In genomic region chr2:49154140-49154539, GRCh38 we compare ENCODE assay signal across 22 cellular contexts. TPM values are rescaled to one million over a fixed set of nuclear protein-coding genes. Genes with fewer than 3 reads are reported as not detected.
"Had no signal": no experiment of that assay in that cellular context is flagged by ENCODE, and none has a peak within 500 bp of the region (broad histone marks: within the 10 kb centered on the region; RNA-seq: fewer than 3 reads in every experiment).

TSS of gene FSHR (minus strand) at chr2:49154515. CDS start at chr2:49154417, 98 bp downstream.

- H3K36me3 Mint-ChIP-seq: natural killer cell, T-cell had no signal

- H3K4me3 ChIP-seq: adrenal gland, body of pancreas, mucosa of descending colon, prostate gland, right lobe of liver, spleen, upper lobe of right lung had no signal

- H3K9me3 Mint-ChIP-seq: central memory CD8-positive, alpha-beta T cell had no signal

- H3K4me3 Mint-ChIP-seq: central memory CD8-positive, alpha-beta T cell; natural killer cell; stimulated activated naive CD8-positive, alpha-beta T cell treated with anti-CD3 and anti-CD28 coated beads, Interleukin-15, amount 100 ng/mL, for 72 hours; T-cell had no signal

- H3K27me3 Mint-ChIP-seq: central memory CD8-positive, alpha-beta T cell; stimulated activated naive CD8-positive, alpha-beta T cell treated with anti-CD3 and anti-CD28 coated beads, Interleukin-15, amount 100 ng/mL, for 72 hours; T-cell had no signal

- ATAC-seq: body of pancreas; foreskin keratinocyte; left colon; mucosa of descending colon; natural killer cell; right lobe of liver; stimulated activated naive CD8-positive, alpha-beta T cell treated with anti-CD3 and anti-CD28 coated beads, Interleukin-15, amount 100 ng/mL, for 72 hours; T-cell; upper lobe of right lung had no signal

- H3K4me2 ChIP-seq: SK-N-SH had no signal

- H3K4me1 Mint-ChIP-seq: central memory CD8-positive, alpha-beta T cell; natural killer cell; stimulated activated naive CD8-positive, alpha-beta T cell treated with anti-CD3 and anti-CD28 coated beads, Interleukin-15, amount 100 ng/mL, for 72 hours; T-cell had no signal

- H3K9ac ChIP-seq: SK-N-SH had no signal

- DNase-seq: activated CD4-positive, alpha-beta T cell treated with anti-CD3 and anti-CD28 coated beads, Interleukin-2, amount 50 U/mL, for 48 hours; activated naive CD4-positive, alpha-beta T cell treated with anti-CD3 and anti-CD28 coated beads, Interleukin-2, amount 50 U/mL, for 16 hours; adrenal gland; body of pancreas; effector CD8-positive, alpha-beta T cell; foreskin keratinocyte; glutamatergic neuron; left colon; mammary epithelial cell; mucosa of descending colon; natural killer cell; occipital lobe; right lobe of liver; SK-N-SH; spleen; stimulated activated naive CD8-positive, alpha-beta T cell treated with anti-CD3 and anti-CD28 coated beads, Interleukin-15, amount 100 ng/mL, for 72 hours; T-cell; T1000; upper lobe of right lung had no signal

- H3K4me1 ChIP-seq: adrenal gland, body of pancreas, foreskin keratinocyte, prostate gland, right lobe of liver, spleen, upper lobe of right lung had no signal

- H3K36me3 ChIP-seq: adrenal gland, prostate gland, right lobe of liver, spleen, upper lobe of right lung had no signal

- H3K27me3 ChIP-seq: adrenal gland, body of pancreas, foreskin keratinocyte, right lobe of liver, spleen, upper lobe of right lung had no signal

- H3K9me3 ChIP-seq: adrenal gland, body of pancreas, mucosa of descending colon, prostate gland, right lobe of liver, SK-N-SH, upper lobe of right lung had no signal

- H3K27ac ChIP-seq: adrenal gland, body of pancreas, foreskin keratinocyte, prostate gland, right lobe of liver, spleen, upper lobe of right lung had no signal

- H3K27ac Mint-ChIP-seq: natural killer cell; stimulated activated naive CD8-positive, alpha-beta T cell treated with anti-CD3 and anti-CD28 coated beads, Interleukin-15, amount 100 ng/mL, for 72 hours; T-cell had no signal

RNA-seq across cellular contexts. Expression of gene FSHR, which starts in this region (rescaled TPM):
- total RNA-seq: body of pancreas, foreskin keratinocyte, left colon, mammary epithelial cell, mucosa of descending colon, natural killer cell, occipital lobe, spleen, T-cell, temporal lobe, upper lobe of right lung had no signal
- polyA plus RNA-seq: adrenal gland, foreskin keratinocyte, mammary epithelial cell, SK-N-SH had no signal
